Comparison of ENCODE assay signal across 20 cellular contexts in the genomic region with DNA sequence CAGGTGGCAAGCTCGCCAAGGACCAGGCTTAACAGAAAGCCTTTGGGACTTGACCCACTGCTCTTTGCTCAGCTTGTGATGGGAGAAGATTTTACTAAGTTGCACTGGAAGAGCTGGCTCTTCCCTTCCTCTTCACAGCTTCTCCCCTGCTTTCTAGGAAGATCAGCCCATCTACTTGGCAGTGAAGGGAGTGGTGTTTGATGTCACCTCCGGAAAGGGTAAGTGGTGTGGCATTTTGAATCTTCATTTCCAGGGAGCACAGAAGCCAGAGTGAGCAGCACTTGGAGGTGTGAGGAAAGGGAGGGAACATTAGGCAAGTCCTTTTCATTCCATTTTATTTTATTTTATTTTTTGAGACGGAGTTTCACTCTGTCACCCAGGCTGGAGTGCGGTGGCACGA.
"Had no signal": no experiment of that assay in that cellular context is flagged by ENCODE, and none has a peak within 500 bp of the region (broad histone marks: within the 10 kb centered on the region; RNA-seq: fewer than 3 reads in every experiment).

No MANE protein-coding gene starts in this region.

- ATAC-seq: foreskin keratinocyte, gastroesophageal sphincter, heart left ventricle, left lung, left ventricle myocardium superior, lower lobe of right lung had no signal

- H3K4me1 ChIP-seq: foreskin keratinocyte, left lung, lower lobe of right lung had no signal

- DNase-seq: dermis blood vessel endothelial cell; dorsolateral prefrontal cortex; effector CD4-positive, alpha-beta T cell; effector memory CD4-positive, alpha-beta T cell; foreskin keratinocyte; heart left ventricle; hypothalamus; immature natural killer cell; islet precursor cell; kidney; kidney glomerular epithelial cell; left lung; left ventricle myocardium superior; lower lobe of right lung; mesendoderm; midbrain had no signal

- H3K27me3 ChIP-seq: dorsolateral prefrontal cortex, esophagus muscularis mucosa, foreskin keratinocyte, gastroesophageal sphincter, heart left ventricle, hepatocyte, left lung had no signal

- H3K9me3 ChIP-seq: esophagus muscularis mucosa, gastroesophageal sphincter, heart left ventricle, left lung, lower lobe of right lung had no signal

- H3K4me3 ChIP-seq: coronary artery, dorsolateral prefrontal cortex, esophagus muscularis mucosa, gastroesophageal sphincter, heart left ventricle, hepatocyte, left lung, lower lobe of right lung had no signal

- H3K27ac ChIP-seq: coronary artery, esophagus muscularis mucosa, foreskin keratinocyte, gastroesophageal sphincter, heart left ventricle, hepatocyte, left lung, lower lobe of right lung had no signal
